In the genomic region with DNA sequence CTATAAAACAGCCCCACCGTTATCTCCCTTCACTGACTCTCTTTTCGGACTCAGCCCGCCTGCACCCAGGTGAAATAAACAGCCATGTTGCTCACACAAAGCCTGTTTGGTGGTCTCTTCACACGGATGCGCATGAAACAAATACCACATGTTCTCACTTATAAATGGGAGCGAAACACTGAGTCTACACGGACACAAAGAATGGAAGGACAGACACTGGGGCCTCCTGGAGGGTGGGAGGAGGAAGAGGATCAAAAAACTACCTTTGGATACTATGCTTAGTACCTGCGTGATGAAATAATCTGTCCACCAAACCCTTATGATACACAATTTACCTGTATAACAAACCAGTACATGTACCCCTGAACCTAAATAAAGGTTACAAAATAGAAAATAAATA, we compare ENCODE assay signal across 21 cellular contexts.
"Had no signal": no experiment of that assay in that cellular context is flagged by ENCODE, and none has a peak within 500 bp of the region (broad histone marks: within the 10 kb centered on the region; RNA-seq: fewer than 3 reads in every experiment).

No MANE protein-coding gene starts in this region.

- DNase-seq: activated CD4-positive, alpha-beta T cell treated with anti-CD3 and anti-CD28 coated beads for 36 hours; activated CD8-positive, alpha-beta memory T cell treated with anti-CD3 and anti-CD28 coated beads, Interleukin-2, amount 50 U/mL, for 4 hours; activated CD8-positive, alpha-beta T cell treated with anti-CD3 and anti-CD28 coated beads for 36 hours; activated gamma-delta T cell treated with Interleukin-2 at 50 U/mL for 16 hours; activated naive CD4-positive, alpha-beta T cell treated with anti-CD3 and anti-CD28 coated beads, Interleukin-2, amount 10 ng/mL, durations not matched to agents 7 days and 5 days; activated naive CD8-positive, alpha-beta T cell treated with anti-CD3 and anti-CD28 coated beads, Interleukin-2, amount 10 ng/mL, durations not matched to agents 7 days and 5 days; activated T-cell treated with anti-CD3 and anti-CD28 coated beads, Interleukin-2, amount 50 U/mL, for 72 hours; aorta; caudate nucleus; Kasumi-1; NCI-H1105 treated with DMSO at 0.1 percent for 48 hours; NCI-H1436 treated with DMSO at 0.1 percent for 48 hours; NCI-H187; NCI-H2081; NCI-H510A treated with DMSO at 0.1 percent for 48 hours; NCI-H69; NK-92 treated with Interleukin-12 subunit alpha and Interleukin-12 subunit beta, amount 100 ng/mL, for 24 hours; SHP77 treated with DMSO at 0.1 percent for 48 hours had no signal

- H3K4me3 Mint-ChIP-seq: activated CD4-positive, alpha-beta T cell treated with anti-CD3 and anti-CD28 coated beads for 36 hours; activated CD8-positive, alpha-beta T cell treated with anti-CD3 and anti-CD28 coated beads for 36 hours; activated naive CD4-positive, alpha-beta T cell treated with anti-CD3 and anti-CD28 coated beads, Interleukin-2, amount 10 ng/mL, durations not matched to agents 7 days and 5 days; activated naive CD8-positive, alpha-beta T cell treated with anti-CD3 and anti-CD28 coated beads, Interleukin-2, amount 10 ng/mL, durations not matched to agents 7 days and 5 days; activated T-cell treated with anti-CD3 and anti-CD28 coated beads, Interleukin-2, amount 50 U/mL, for 72 hours had no signal

- H3K4me1 ChIP-seq: breast epithelium had no signal

- H3K27ac Mint-ChIP-seq: activated CD4-positive, alpha-beta T cell treated with anti-CD3 and anti-CD28 coated beads for 36 hours; activated naive CD4-positive, alpha-beta T cell treated with anti-CD3 and anti-CD28 coated beads, Interleukin-2, amount 10 ng/mL, durations not matched to agents 7 days and 5 days; activated naive CD8-positive, alpha-beta T cell treated with anti-CD3 and anti-CD28 coated beads, Interleukin-2, amount 10 ng/mL, durations not matched to agents 7 days and 5 days; activated T-cell treated with anti-CD3 and anti-CD28 coated beads, Interleukin-2, amount 50 U/mL, for 72 hours; activated T-helper 2 cell treated with anti-CD3 and anti-CD28 coated beads, Interferon-gamma antibody, Interleukin-2, Interleukin-4, amounts not matched to agents 10 μg/mL and 5 μg/mL and 100 μg/mL, durations not matched to agents 14 hours and 24 hours and 36 hours had no signal

- H3K4me3 ChIP-seq: breast epithelium had no signal

- H3K27me3 ChIP-seq: breast epithelium had no signal

- ATAC-seq: activated CD4-positive, alpha-beta T cell treated with anti-CD3 and anti-CD28 coated beads for 36 hours; activated CD8-positive, alpha-beta T cell treated with anti-CD3 and anti-CD28 coated beads for 36 hours; activated T-cell treated with anti-CD3 and anti-CD28 coated beads, Interleukin-2, amount 50 U/mL, for 72 hours had no signal

- H3K27ac ChIP-seq: breast epithelium, VCaP had no signal

- H3K9me3 ChIP-seq: breast epithelium had no signal

- H3K36me3 ChIP-seq: breast epithelium had no signal
